In genomic region chr17:77840576-77841160, GRCh38 we compare ENCODE assay signal across 23 cellular contexts.
DNase-seq lines count a peak whose midpoint lies in the region; ATAC-seq and TF ChIP-seq lines count a peak whose summit lies in the region.
"Had no signal": no experiment of that assay in that cellular context is flagged by ENCODE, and none has a peak within 500 bp of the region (broad histone marks: within the 10 kb centered on the region; RNA-seq: fewer than 3 reads in every experiment).

No MANE protein-coding gene starts in this region.

- dilution Hi-C loops in IMR-90 (cut with HindIII; ENCODE audit: low sequenced_read_pairs, unreplicated experiment), result no loop called here

- H4K91ac ChIP-seq in IMR-90 (ENCODE audit: insufficient read depth, low read depth, low read length), result no peak overlapping the region

- no peak overlapping the region for H3K4me3 Mint-ChIP-seq in CD4-positive, alpha-beta T cell
- no peak overlapping the region for H3K4me3 Mint-ChIP-seq in neural crest cell
- H3K4me3 Mint-ChIP-seq: activated naive CD8-positive, alpha-beta T cell; HFFc6; stimulated activated memory B cell treated with anti-CD40 and anti-IgM and Interleukin-4, amounts not matched to agents 10 μg/mL and 1 μg/mL and 100 μg/mL, for 72 hours; T-cell had no signal

- H3K14ac ChIP-seq in IMR-90 (replicated peaks; ENCODE audit: low read depth, low read length), result no peak overlapping the region

- TF ChIP-seq POLR2A in IMR-90 (IDR thresholded peaks at IDR 0.05; ENCODE audit: low read depth, low read length) (no peak), erythroblast (IDR thresholded peaks at IDR 0.05; ENCODE audit: low read length) (no peak), tibial nerve (IDR thresholded peaks at IDR 0.05) (no peak)

- H2BK20ac ChIP-seq in IMR-90 (ENCODE audit: low read depth, low read length), result no peak overlapping the region

- H3K9me1 ChIP-seq in IMR-90 (ENCODE audit: insufficient read depth, low read length), result no peaks in the 10 kb centered on the region

- no peak overlapping the region for H2BK15ac ChIP-seq in IMR-90 (ENCODE audit: low read depth, low read length)

- H3K36me3 ChIP-seq in IMR-90 (ENCODE audit: control insufficient read depth, insufficient read depth, low read length) (no peaks in the 10 kb centered on the region), tibial nerve (no peaks in the 10 kb centered on the region)

- no peak overlapping the region for H3K27ac ChIP-seq in CD4-positive, alpha-beta T cell (ENCODE audit: low read depth, low read length)
- H3K27ac ChIP-seq in IMR-90 (ENCODE audit: insufficient read depth, low read length) (no peak overlapping the region), tibial nerve (no peak overlapping the region)
- H3K27ac ChIP-seq: C4-2B, testis had no signal

- no peak overlapping the region for H2BK5ac ChIP-seq in IMR-90 (ENCODE audit: low read depth, low read length, poor library complexity, severe bottlenecking)

- DNase-seq in CD4-positive, alpha-beta T cell, result no peak
- DNase-seq in IMR-90 (no peak), erythroblast (lab: John Stamatoyannopoulos, UW) (peak; percentile 39 to 56), neural crest cell (ENCODE audit: low read depth, low spot score) (no peak), tibial nerve (ENCODE audit: low spot score in 2 of 2) (no peak)
- no peak for DNase-seq in stimulated activated CD4-positive, alpha-beta T cell treated with anti-CD3 and anti-CD28 coated beads, Interleukin-12 subunit alpha, Interleukin-12 subunit beta, amount 100 ng/mL, for 4 hours
- DNase-seq in stimulated activated CD4-positive, alpha-beta T cell treated with anti-CD3 and anti-CD28 coated beads, Interleukin-2, amount 100 ng/mL, for 24 hours, result no peak
- no peak for DNase-seq in stimulated activated CD4-positive, alpha-beta T cell treated with anti-CD3 and anti-CD28 coated beads, Interleukin-15, amount 100 ng/mL, for 24 hours
- DNase-seq: activated CD4-positive, alpha-beta T cell treated with anti-CD3 and anti-CD28 coated beads, Interleukin-2, amount 50 U/mL, for 4 hours; effector memory CD4-positive, alpha-beta T cell; HFFc6; MM.1S; NCI-H2171; NCI-H526 treated with DMSO at 0.1 percent for 48 hours; nucleus accumbens; retina; SHP77; T-cell; testis had no signal

- H2AFZ ChIP-seq in IMR-90 (replicated peaks; ENCODE audit: low read length, poor library complexity), result no peak overlapping the region

- H3K23ac ChIP-seq in IMR-90 (ENCODE audit: low read depth, low read length), result no peak overlapping the region

- no peaks in the 10 kb centered on the region for H3K27me3 Mint-ChIP-seq in CD4-positive, alpha-beta T cell
- no peaks in the 10 kb centered on the region for H3K27me3 Mint-ChIP-seq in neural crest cell (ENCODE audit: low read depth)
- H3K27me3 Mint-ChIP-seq: activated naive CD8-positive, alpha-beta T cell; T-cell had no signal

- peak overlapping the region; percentile 32 for H2AK9ac ChIP-seq in IMR-90 (replicated peaks; ENCODE audit: low read depth, low read length, poor library complexity)

- no peak for ATAC-seq in CD4-positive, alpha-beta T cell (ENCODE audit: poor library complexity)
- ATAC-seq in IMR-90 (ENCODE audit: low read depth), result no peak
- ATAC-seq: GM12878; stimulated activated memory B cell treated with anti-CD40 and anti-IgM and Interleukin-4, amounts not matched to agents 10 μg/mL and 1 μg/mL and 100 μg/mL, for 72 hours; T-cell had no signal

- no peak overlapping the region for H4K5ac ChIP-seq in IMR-90 (ENCODE audit: low read depth, low read length)

- TF ChIP-seq RAD21 in IMR-90 (IDR thresholded peaks at IDR 0.05; ENCODE audit: low read length), result no peak

- intact Hi-C loops in CD4-positive, alpha-beta T cell (cut with DNase I, micrococcal nuclease), result loop anchor here in 1 of 2 experiments (5.0 kb wide), 1 partner anchor 838 kb away; no protein-coding TSS in a partner anchor
- intact Hi-C loops in IMR-90 (cut with micrococcal nuclease), result no loop called here

- H3K79me1 ChIP-seq in IMR-90 (ENCODE audit: low read depth in 1 of 2, low read length in 2 of 2), result no peaks in the 10 kb centered on the region

- no peaks in the 10 kb centered on the region for H3K27me3 ChIP-seq in CD4-positive, alpha-beta T cell (ENCODE audit: control insufficient read depth, insufficient read depth, low read length)
- peaks cover 5% of the 10 kb centered on the region for H3K27me3 ChIP-seq in IMR-90 (ENCODE audit: control insufficient read depth, insufficient read depth, low read length)
- H3K27me3 ChIP-seq in tibial nerve, result no peaks in the 10 kb centered on the region
- H3K27me3 ChIP-seq: testis had no signal

- H2BK120ac ChIP-seq in IMR-90 (ENCODE audit: low read depth, low read length), result no peak overlapping the region

- WGBS in IMR-90 (ENCODE audit: extremely low coverage in 2 of 2, insufficient read length in 1 of 2), 2 experiments, result 87% methylated on average over 3 of the region's 8 CpGs; no CpG with 5 or more reads in 1 of the 2 experiments
- 74 to 90% methylated on average over 4 to 8 of the region's 8 CpGs for WGBS in tibial nerve, 2 donors

- no peak overlapping the region for H3K4me3 ChIP-seq in IMR-90 (ENCODE audit: insufficient read depth, low read depth, low read length)
- no peak overlapping the region for H3K4me3 ChIP-seq in tibial nerve
- H3K4me3 ChIP-seq: GM12878, testis had no signal

- H3K4me1 Mint-ChIP-seq in CD4-positive, alpha-beta T cell (ENCODE audit: low read depth), result peaks cover 40% of the 10 kb centered on the region
- H3K4me1 Mint-ChIP-seq in neural crest cell, result no peaks in the 10 kb centered on the region

- no peak overlapping the region for H4K8ac ChIP-seq in IMR-90 (ENCODE audit: low read depth in 2 of 2, low read length in 2 of 2)

- BruUV-seq in IMR-90 (replicated peaks; lab: Mats Ljungman, UMichigan), result no TSS peak

- POLR2A ChIA-PET in CD4-positive, alpha-beta T cell (lab: Charles Lee), result interaction anchor here (0.9 kb wide), 1 partner anchor 118 kb away, joined by 3 read pairs; the partner anchor contains the start of gene TNRC6C
- POLR2A ChIA-PET in IMR-90 (lab: Charles Lee; ENCODE audit: unreplicated experiment), result no interaction called here

- H3K4ac ChIP-seq in IMR-90 (ENCODE audit: low read depth, low read length), result no peak overlapping the region

- no peak overlapping the region for H3K9ac ChIP-seq in IMR-90 (ENCODE audit: low read depth, low read length)

- H3K36me3 Mint-ChIP-seq in CD4-positive, alpha-beta T cell (ENCODE audit: low read depth), result no peaks in the 10 kb centered on the region
- no peaks in the 10 kb centered on the region for H3K36me3 Mint-ChIP-seq in neural crest cell (ENCODE audit: low read depth)
- H3K36me3 Mint-ChIP-seq: stimulated activated memory B cell treated with anti-CD40 and anti-IgM and Interleukin-4, amounts not matched to agents 10 μg/mL and 1 μg/mL and 100 μg/mL, for 72 hours; T-cell had no signal

- CTCF ChIA-PET in CD4-positive, alpha-beta T cell (lab: Charles Lee), result no interaction called here
- CTCF ChIA-PET in IMR-90 (lab: Yijun Ruan, JAX), result no interaction called here

- H3K4me1 ChIP-seq in IMR-90 (ENCODE audit: control insufficient read depth, insufficient read depth, low read length), result peaks cover 7% of the 10 kb centered on the region
- peaks cover 0 to 14% (median 3%) of the 10 kb centered on the region in 4 donors for H3K4me1 ChIP-seq in tibial nerve

- H3K27ac Mint-ChIP-seq in CD4-positive, alpha-beta T cell, result peak overlapping the region; percentile 42
- H3K27ac Mint-ChIP-seq in neural crest cell (ENCODE audit: unreplicated experiment), result peak overlapping the region; percentile 43
- H3K27ac Mint-ChIP-seq: activated naive CD8-positive, alpha-beta T cell; HFFc6; stimulated activated memory B cell treated with anti-CD40 and anti-IgM and Interleukin-4, amounts not matched to agents 10 μg/mL and 1 μg/mL and 100 μg/mL, for 72 hours had no signal

- in situ Hi-C loops in IMR-90 (cut with MboI; ENCODE audit: low sequenced_read_pairs), result no loop called here

- H2AK5ac ChIP-seq in IMR-90 (ENCODE audit: low read depth, low read length), result no peak overlapping the region

- H4K20me1 ChIP-seq in IMR-90 (ENCODE audit: insufficient read depth, low read length), result no peaks in the 10 kb centered on the region

- TF ChIP-seq CTCF in CD4-positive, alpha-beta T cell (IDR thresholded peaks at IDR 0.05), result no peak
- TF ChIP-seq CTCF in IMR-90 (conservative IDR thresholded peaks at IDR 0.05; ENCODE audit: low read depth, low read length) (no peak), neural crest cell (conservative IDR thresholded peaks at IDR 0.05) (no peak), tibial nerve (IDR thresholded peaks at IDR 0.05) (no peak)

- no peak for TF ChIP-seq EP300 in tibial nerve (IDR thresholded peaks at IDR 0.05)

- no peak overlapping the region for H3K18ac ChIP-seq in IMR-90 (ENCODE audit: low read depth, low read length)

- H3K4me2 ChIP-seq in IMR-90 (ENCODE audit: low read depth, low read length), result no peak overlapping the region

- H3K9me3 ChIP-seq in CD4-positive, alpha-beta T cell (ENCODE audit: control insufficient read depth, low read length), result no peaks in the 10 kb centered on the region
- H3K9me3 ChIP-seq in IMR-90 (ENCODE audit: control insufficient read depth, insufficient read depth, low read length) (no peaks in the 10 kb centered on the region), tibial nerve (no peaks in the 10 kb centered on the region)
- H3K9me3 ChIP-seq: testis had no signal

- no peaks in the 10 kb centered on the region for H3K9me3 Mint-ChIP-seq in CD4-positive, alpha-beta T cell
- no peaks in the 10 kb centered on the region for H3K9me3 Mint-ChIP-seq in neural crest cell
- H3K9me3 Mint-ChIP-seq: HFFc6; stimulated activated memory B cell treated with anti-CD40 and anti-IgM and Interleukin-4, amounts not matched to agents 10 μg/mL and 1 μg/mL and 100 μg/mL, for 72 hours had no signal

- no peak overlapping the region for H3K56ac ChIP-seq in IMR-90 (ENCODE audit: extremely low read depth, insufficient read depth, low read length)

TF ChIP-seq in IMR-90, 13 proteins besides CTCF, POLR2A, EP300 and RAD21 (continues in another document):
- TF ChIP-seq MAFK (IDR thresholded peaks at IDR 0.05; ENCODE audit: low read depth, low read length) (no peak), SMC3 (IDR thresholded peaks at IDR 0.05; ENCODE audit: low read depth, low read length) (no peak), NFE2L2 (IDR thresholded peaks at IDR 0.05; ENCODE audit: low read depth, low read length) (no peak), MXI1 (IDR thresholded peaks at IDR 0.05; ENCODE audit: borderline replicate concordance, low read depth, low read length) (no peak), FOS (IDR thresholded peaks at IDR 0.05; ENCODE audit: low read depth, low read length) (no peak), CEBPB (IDR thresholded peaks at IDR 0.05; ENCODE audit: low read depth, low read length) (no peak)
- TF ChIP-seq, protein P1, sequence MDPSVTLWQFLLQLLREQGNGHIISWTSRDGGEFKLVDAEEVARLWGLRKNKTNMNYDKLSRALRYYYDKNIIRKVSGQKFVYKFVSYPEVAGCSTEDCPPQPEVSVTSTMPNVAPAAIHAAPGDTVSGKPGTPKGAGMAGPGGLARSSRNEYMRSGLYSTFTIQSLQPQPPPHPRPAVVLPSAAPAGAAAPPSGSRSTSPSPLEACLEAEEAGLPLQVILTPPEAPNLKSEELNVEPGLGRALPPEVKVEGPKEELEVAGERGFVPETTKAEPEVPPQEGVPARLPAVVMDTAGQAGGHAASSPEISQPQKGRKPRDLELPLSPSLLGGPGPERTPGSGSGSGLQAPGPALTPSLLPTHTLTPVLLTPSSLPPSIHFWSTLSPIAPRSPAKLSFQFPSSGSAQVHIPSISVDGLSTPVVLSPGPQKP (IDR thresholded peaks at IDR 0.05; ENCODE audit: borderline replicate concordance, low read depth, low read length), result no peak

Comparison
In these comparisons a context has a peak if more than half of its experiments do, and no peak if none do; other contexts are left out.
1. DNase-seq: peak in erythroblast (2 of 2); none in CD4-positive, alpha-beta T cell (0 of 10), IMR-90 (single experiment), neural crest cell (single experiment), stimulated activated CD4-positive, alpha-beta T cell treated with anti-CD3 and anti-CD28 coated beads, Interleukin-12 subunit alpha, Interleukin-12 subunit beta, amount 100 ng/mL, for 4 hours (single experiment), tibial nerve (0 of 2), stimulated activated CD4-positive, alpha-beta T cell treated with anti-CD3 and anti-CD28 coated beads, Interleukin-2, amount 100 ng/mL, for 24 hours (0 of 2) and stimulated activated CD4-positive, alpha-beta T cell treated with anti-CD3 and anti-CD28 coated beads, Interleukin-15, amount 100 ng/mL, for 24 hours (single experiment).